Comparison of ENCODE assay signal across 17 cellular contexts in genomic region chr2:240355962-240356361, GRCh38.
A peak's percentile ranks its signal among the peaks of the same experiment; 100 is the strongest.
DNase-seq lines count a peak whose midpoint lies in the region; ATAC-seq, FAIRE-seq and TF ChIP-seq lines count a peak whose summit lies in the region.
"Had no signal": no experiment of that assay in that cellular context is flagged by ENCODE, and none has a peak within 500 bp of the region (broad histone marks: within the 10 kb centered on the region; RNA-seq: fewer than 3 reads in every experiment).

No MANE protein-coding gene starts in this region.

- no peaks in the 10 kb centered on the region for H4K20me1 ChIP-seq in H1 (replicated peaks in 1 of 2; ENCODE audit: control insufficient read depth in 1 of 2, insufficient read depth in 2 of 2, low read length in 2 of 2)

- no peak for TF ChIP-seq CTCF in H1 (IDR thresholded peaks at IDR 0.05; ENCODE audit: control extremely low read depth in 1 of 3, insufficient read depth in 1 of 3, low read depth in 1 of 3, low read length in 3 of 3)
- TF ChIP-seq CTCF in nephron progenitor cell (IDR thresholded peaks at IDR 0.05), result no peak
- no peak for TF ChIP-seq CTCF in suprapubic skin (IDR thresholded peaks at IDR 0.05)

- no peak overlapping the region for H2BK120ac ChIP-seq in H1 (replicated peaks; ENCODE audit: low read depth, low read length)

- H3K27me3 ChIP-seq in H1 (replicated peaks in 1 of 4; ENCODE audit: control insufficient read depth in 3 of 4, extremely low read depth in 1 of 4, insufficient read depth in 3 of 4, low read length in 3 of 4) (no peaks in the 10 kb centered on the region), suprapubic skin (peaks cover 9% of the 10 kb centered on the region)
- H3K27me3 ChIP-seq: MG63 had no signal

- no peak overlapping the region for H2BK20ac ChIP-seq in H1 (ENCODE audit: low read length)

- H3K56ac ChIP-seq in H1 (replicated peaks; ENCODE audit: insufficient read length, low read depth, low read length), result no peak overlapping the region

- no peak overlapping the region for H3K14ac ChIP-seq in H1 (ENCODE audit: insufficient read length)

- no peak overlapping the region for H2BK12ac ChIP-seq in H1 (ENCODE audit: low read depth, low read length)

- ATAC-seq in activated naive CD8-positive, alpha-beta T cell treated with anti-CD3 and anti-CD28 coated beads, Interleukin-2, amount 10 ng/mL, durations not matched to agents 7 days and 5 days (ENCODE audit: low read depth), result no peak
- no peak for ATAC-seq in activated CD4-positive, alpha-beta T cell treated with anti-CD3 and anti-CD28 coated beads for 36 hours
- no peak for ATAC-seq in GM21423 (IDR thresholded peaks at IDR 0.05; ENCODE audit: unreplicated experiment)
- ATAC-seq: K562 had no signal

- no peak overlapping the region for H2AFZ ChIP-seq in H1 (ENCODE audit: low read length)

- H4K91ac ChIP-seq in H1 (replicated peaks; ENCODE audit: insufficient read length, low read length), result no peak overlapping the region

- no peak overlapping the region for H2BK5ac ChIP-seq in H1 (ENCODE audit: low read depth, low read length)

- H2BK15ac ChIP-seq in H1 (ENCODE audit: low read length), result no peak overlapping the region

- H3K23ac ChIP-seq in H1 (ENCODE audit: insufficient read length), result no peak overlapping the region

- no peaks in the 10 kb centered on the region for H3K79me2 ChIP-seq in H1 (ENCODE audit: control insufficient read depth in 1 of 2, insufficient read depth in 2 of 2, low read length in 2 of 2)

- POLR2A ChIA-PET in activated naive CD8-positive, alpha-beta T cell treated with anti-CD3 and anti-CD28 coated beads, Interleukin-2, amount 10 ng/mL, durations not matched to agents 7 days and 5 days (lab: Charles Lee), result no interaction called here
- POLR2A ChIA-PET in H1 (lab: Charles Lee; ENCODE audit: partially characterized antibody), result no interaction called here
- POLR2A ChIA-PET in activated CD4-positive, alpha-beta T cell treated with anti-CD3 and anti-CD28 coated beads for 36 hours (lab: Charles Lee), result no interaction called here

- no peak overlapping the region for H3K27ac Mint-ChIP-seq in activated naive CD8-positive, alpha-beta T cell treated with anti-CD3 and anti-CD28 coated beads, Interleukin-2, amount 10 ng/mL, durations not matched to agents 7 days and 5 days
- H3K27ac Mint-ChIP-seq in activated naive CD8-positive, alpha-beta T cell treated with anti-CD3 and anti-CD28 coated beads for 36 hours, result no peak overlapping the region
- H3K27ac Mint-ChIP-seq in nephron progenitor cell, result peak overlapping the region; percentile 77
- no peak overlapping the region for H3K27ac Mint-ChIP-seq in activated CD4-positive, alpha-beta T cell treated with anti-CD3 and anti-CD28 coated beads for 36 hours

- H3K4ac ChIP-seq in H1 (replicated peaks; ENCODE audit: insufficient read length, low read depth, low read length), result no peak overlapping the region

- no peaks in the 10 kb centered on the region for H3K4me1 Mint-ChIP-seq in activated naive CD8-positive, alpha-beta T cell treated with anti-CD3 and anti-CD28 coated beads, Interleukin-2, amount 10 ng/mL, durations not matched to agents 7 days and 5 days
- peaks cover 2% of the 10 kb centered on the region for H3K4me1 Mint-ChIP-seq in activated naive CD8-positive, alpha-beta T cell treated with anti-CD3 and anti-CD28 coated beads for 36 hours
- H3K4me1 Mint-ChIP-seq in nephron progenitor cell, result peaks cover 43% of the 10 kb centered on the region
- no peaks in the 10 kb centered on the region for H3K4me1 Mint-ChIP-seq in activated CD4-positive, alpha-beta T cell treated with anti-CD3 and anti-CD28 coated beads for 36 hours

- H3K36me3 Mint-ChIP-seq in activated naive CD8-positive, alpha-beta T cell treated with anti-CD3 and anti-CD28 coated beads, Interleukin-2, amount 10 ng/mL, durations not matched to agents 7 days and 5 days, result no peaks in the 10 kb centered on the region
- H3K36me3 Mint-ChIP-seq in activated naive CD8-positive, alpha-beta T cell treated with anti-CD3 and anti-CD28 coated beads for 36 hours, result peaks cover 1% of the 10 kb centered on the region
- H3K36me3 Mint-ChIP-seq in nephron progenitor cell (ENCODE audit: low read depth), result peaks cover 9% of the 10 kb centered on the region
- H3K36me3 Mint-ChIP-seq in activated CD4-positive, alpha-beta T cell treated with anti-CD3 and anti-CD28 coated beads for 36 hours (ENCODE audit: low read depth), result no peaks in the 10 kb centered on the region

- peak overlapping the region; percentile 71; the same call in 1 of the 2 replicates for H4K8ac ChIP-seq in H1 (ENCODE audit: extremely low read depth, insufficient read depth, low read length)

- intact Hi-C loops in activated CD4-positive, alpha-beta T cell treated with anti-CD3 and anti-CD28 coated beads for 36 hours (cut with DNase I, micrococcal nuclease), result no loop called here

- H3K23me2 ChIP-seq in H1 (ENCODE audit: low read depth, low read length), result no peaks in the 10 kb centered on the region

- H3K9me3 Mint-ChIP-seq in activated naive CD8-positive, alpha-beta T cell treated with anti-CD3 and anti-CD28 coated beads, Interleukin-2, amount 10 ng/mL, durations not matched to agents 7 days and 5 days, result peaks cover 4% of the 10 kb centered on the region
- peaks cover 8% of the 10 kb centered on the region for H3K9me3 Mint-ChIP-seq in activated naive CD8-positive, alpha-beta T cell treated with anti-CD3 and anti-CD28 coated beads for 36 hours
- peaks cover 16% of the 10 kb centered on the region for H3K9me3 Mint-ChIP-seq in nephron progenitor cell
- H3K9me3 Mint-ChIP-seq in activated CD4-positive, alpha-beta T cell treated with anti-CD3 and anti-CD28 coated beads for 36 hours (ENCODE audit: low read depth), result peaks cover 7% of the 10 kb centered on the region

- no peak overlapping the region for H3K4me2 ChIP-seq in H1 (ENCODE audit: insufficient read depth in 1 of 2, low read depth in 2 of 2, low read length in 2 of 2)

- no peaks in the 10 kb centered on the region for H3K36me3 ChIP-seq in H1 (ENCODE audit: control insufficient read depth in 2 of 4, insufficient read depth in 4 of 4, low read length in 3 of 4)
- H3K36me3 ChIP-seq in suprapubic skin, result no peaks in the 10 kb centered on the region
- H3K36me3 ChIP-seq: MG63 had no signal

- no peak for FAIRE-seq in H1 (lab: Jason Lieb, UNC)
- FAIRE-seq: K562 had no signal

- H2AK5ac ChIP-seq in H1 (ENCODE audit: low read depth, low read length), result no peak overlapping the region

- WGBS in H1 (ENCODE audit: extremely low coverage in 1 of 2, insufficient coverage in 1 of 2, insufficient read length in 1 of 2, insufficient replicate concordance in 2 of 2, low coverage in 1 of 2, low lambda C conversion rate in 2 of 2, missing lambda C conversion rate in 1 of 2), 2 experiments, result 94% methylated on average over 17 of the region's 17 CpGs; no CpG with 5 or more reads in 1 of the 2 experiments
- 91% methylated on average over 17 of the region's 17 CpGs for WGBS in suprapubic skin

- H3K79me1 ChIP-seq in H1 (ENCODE audit: low read depth, low read length), result no peaks in the 10 kb centered on the region

- no peak overlapping the region for H3K4me3 ChIP-seq in H1 (ENCODE audit: extremely low read depth in 1 of 4, insufficient read depth in 2 of 4, low read depth in 3 of 4, low read length in 4 of 4)
- H3K4me3 ChIP-seq in suprapubic skin, result no peak overlapping the region
- H3K4me3 ChIP-seq: K562, MG63 had no signal

- no peak overlapping the region for H3K4me3 Mint-ChIP-seq in activated naive CD8-positive, alpha-beta T cell treated with anti-CD3 and anti-CD28 coated beads, Interleukin-2, amount 10 ng/mL, durations not matched to agents 7 days and 5 days
- H3K4me3 Mint-ChIP-seq in activated naive CD8-positive, alpha-beta T cell treated with anti-CD3 and anti-CD28 coated beads for 36 hours, result no peak overlapping the region
- H3K4me3 Mint-ChIP-seq in nephron progenitor cell, result no peak overlapping the region
- no peak overlapping the region for H3K4me3 Mint-ChIP-seq in activated CD4-positive, alpha-beta T cell treated with anti-CD3 and anti-CD28 coated beads for 36 hours

- no peaks in the 10 kb centered on the region for H3K27me3 Mint-ChIP-seq in activated naive CD8-positive, alpha-beta T cell treated with anti-CD3 and anti-CD28 coated beads, Interleukin-2, amount 10 ng/mL, durations not matched to agents 7 days and 5 days
- H3K27me3 Mint-ChIP-seq in activated naive CD8-positive, alpha-beta T cell treated with anti-CD3 and anti-CD28 coated beads for 36 hours, result peaks cover 7% of the 10 kb centered on the region
- peaks cover 4% of the 10 kb centered on the region for H3K27me3 Mint-ChIP-seq in nephron progenitor cell (ENCODE audit: low read depth, poor library complexity)
- H3K27me3 Mint-ChIP-seq in activated CD4-positive, alpha-beta T cell treated with anti-CD3 and anti-CD28 coated beads for 36 hours, result no peaks in the 10 kb centered on the region

- H3K9ac ChIP-seq in H1 (replicated peaks in 1 of 4; ENCODE audit: extremely low read depth in 1 of 4, low read depth in 3 of 4, low read length in 3 of 4), result no peak overlapping the region

- peaks cover 12 to 13% of the 10 kb centered on the region in 2 experiments; a peak in 3 of 4 replicates for H3K9me3 ChIP-seq in H1 (ENCODE audit: insufficient read depth in 2 of 2, low read depth in 1 of 2, low read length in 1 of 2)
- peaks cover 6% of the 10 kb centered on the region for H3K9me3 ChIP-seq in suprapubic skin

- peak; percentile 15 for DNase-seq in activated naive CD8-positive, alpha-beta T cell treated with anti-CD3 and anti-CD28 coated beads, Interleukin-2, amount 10 ng/mL, durations not matched to agents 7 days and 5 days
- DNase-seq in activated naive CD8-positive, alpha-beta T cell treated with anti-CD3 and anti-CD28 coated beads for 36 hours, result no peak
- DNase-seq in H1 (ENCODE audit: low read depth in 1 of 2, low spot score in 2 of 2) (no peak), nephron progenitor cell (no peak), suprapubic skin (ENCODE audit: low spot score in 2 of 2) (peak; percentile 56 to 71), medulla oblongata (ENCODE audit: extremely low spot score) (no peak)
- DNase-seq in activated CD4-positive, alpha-beta T cell treated with anti-CD3 and anti-CD28 coated beads for 36 hours, result no peak
- DNase-seq: DMS79, MG63, NCI-H1417, NCI-H1694 treated with DMSO at 0.1 percent for 48 hours, NCI-H2081 treated with DMSO at 0.1 percent for 48 hours, NCI-H446 treated with DMSO at 0.1 percent for 48 hours, NCI-H526 treated with DMSO at 0.1 percent for 48 hours, SHP77 treated with DMSO at 0.1 percent for 48 hours had no signal

- CTCF ChIA-PET in H1 (lab: Charles Lee; ENCODE audit: partially characterized antibody), result no interaction called here
- CTCF ChIA-PET in activated CD4-positive, alpha-beta T cell treated with anti-CD3 and anti-CD28 coated beads for 36 hours (lab: Charles Lee), result no interaction called here

- no peaks in the 10 kb centered on the region; a peak in 1 of 7 replicates for H3K4me1 ChIP-seq in H1 (replicated peaks in 1 of 4; ENCODE audit: control insufficient read depth in 3 of 4, insufficient read depth in 4 of 4, low read length in 3 of 4)
- H3K4me1 ChIP-seq in suprapubic skin, result peaks cover 9% of the 10 kb centered on the region

- TF ChIP-seq RAD21 in H1 (IDR thresholded peaks at IDR 0.05 in 1 of 2, conservative IDR thresholded peaks at IDR 0.05 in 1 of 2; ENCODE audit: low read depth in 2 of 2, low read length in 2 of 2), result no peak

- no peak overlapping the region for H3K18ac ChIP-seq in H1 (ENCODE audit: extremely low read depth, low read length)

- no peak overlapping the region for H4K5ac ChIP-seq in H1 (ENCODE audit: insufficient read length, low read depth, low read length)

- H3K27ac ChIP-seq in H1 (ENCODE audit: low read depth, low read length) (no peak overlapping the region), suprapubic skin (no peak overlapping the region)

- TF ChIP-seq POLR2A in H1 (IDR thresholded peaks at IDR 0.05; ENCODE audit: control extremely low read depth in 1 of 2, low read depth in 2 of 2, low read length in 2 of 2) (no peak), suprapubic skin (IDR thresholded peaks at IDR 0.05) (no peak)

- TF ChIP-seq EP300 in H1 (IDR thresholded peaks at IDR 0.05; ENCODE audit: borderline replicate concordance in 1 of 2, low read depth in 2 of 2, low read length in 2 of 2), result no peak
- TF ChIP-seq EP300 in suprapubic skin (IDR thresholded peaks at IDR 0.05), result no peak

Comparison
In these comparisons a context has a peak if more than half of its experiments do, and no peak if none do; other contexts are left out.
1. DNase-seq: peak in activated naive CD8-positive, alpha-beta T cell treated with anti-CD3 and anti-CD28 coated beads, Interleukin-2, amount 10 ng/mL, durations not matched to agents 7 days and 5 days (single experiment) and suprapubic skin (2 of 2); none in activated naive CD8-positive, alpha-beta T cell treated with anti-CD3 and anti-CD28 coated beads for 36 hours (single experiment), H1 (0 of 2), nephron progenitor cell (single experiment), activated CD4-positive, alpha-beta T cell treated with anti-CD3 and anti-CD28 coated beads for 36 hours (single experiment) and medulla oblongata (single experiment).